Comparison of ENCODE assay signal across 12 cellular contexts in the genomic region with DNA sequence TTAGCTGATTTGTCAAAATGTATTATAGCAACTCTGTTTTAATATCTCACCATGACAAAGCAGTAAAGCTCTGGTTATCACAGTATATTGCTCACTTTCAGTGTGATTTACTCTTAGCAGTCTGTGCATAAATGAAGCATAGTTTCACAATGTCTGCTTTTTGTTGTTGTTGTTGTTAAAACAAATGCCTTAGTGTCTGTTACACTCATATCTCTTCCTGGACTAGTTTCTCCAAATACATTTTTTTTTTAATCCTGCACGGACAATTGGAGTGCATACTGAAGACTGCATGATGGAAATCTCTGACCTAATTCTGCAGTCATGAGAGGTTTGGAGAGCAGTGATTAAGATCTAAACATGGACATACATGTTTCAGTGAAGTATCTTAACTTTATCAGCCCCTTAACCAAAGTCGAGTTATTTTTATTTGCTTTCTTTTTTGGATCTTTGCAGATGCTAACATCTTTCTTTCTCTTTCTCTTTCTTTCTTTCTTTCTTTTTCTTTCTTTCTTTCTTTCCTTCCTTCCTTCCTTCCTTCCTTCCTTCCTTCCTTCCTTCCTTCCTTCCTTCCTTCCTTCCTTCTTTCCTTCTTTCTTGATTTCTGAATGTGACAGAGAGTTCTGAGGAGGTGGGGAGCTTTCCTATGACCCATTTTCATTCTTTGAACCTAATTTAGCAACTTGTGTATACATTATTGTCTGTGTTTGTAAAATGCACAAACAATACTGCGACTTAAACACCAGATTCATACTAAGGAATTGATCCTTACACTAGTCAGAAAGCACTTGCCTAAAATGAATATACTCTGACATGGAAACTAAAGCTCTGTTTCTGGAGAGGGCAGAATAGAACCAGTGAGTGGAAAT.
DNase-seq lines count a peak whose midpoint lies in the region; ATAC-seq lines count a peak whose summit lies in the region.
"Had no signal": no experiment of that assay in that cellular context is flagged by ENCODE, and none has a peak within 500 bp of the region (broad histone marks: within the 10 kb centered on the region; RNA-seq: fewer than 3 reads in every experiment).

No MANE protein-coding gene starts in this region.

- DNase-seq in A172 (ENCODE audit: low spot score) (peak; percentile 35), EL (peak; percentile 33), adipocyte (ENCODE audit: low read depth) (peak; percentile 78), foreskin melanocyte (peak; percentile 65), cerebellar nuclear complex (lab: John Stamatoyannopoulos, UW) (no peak), AG08396 (ENCODE audit: low spot score) (no peak)
- DNase-seq: esophagus squamous epithelium, NCI-H526, psoas muscle had no signal

- H3K27me3 ChIP-seq in adipocyte (replicated peaks; ENCODE audit: control insufficient read depth, insufficient read depth, low read length), result no peaks in the 10 kb centered on the region
- H3K27me3 ChIP-seq: ascending aorta, esophagus squamous epithelium had no signal

- H3K4me1 ChIP-seq in adipocyte (ENCODE audit: control insufficient read depth, insufficient read depth, low read length), result peaks cover 51% of the 10 kb centered on the region
- H3K4me1 ChIP-seq: psoas muscle had no signal

- H3K9me3 ChIP-seq in adipocyte (ENCODE audit: control insufficient read depth, low read length), result no peaks in the 10 kb centered on the region
- H3K9me3 ChIP-seq: ascending aorta, esophagus squamous epithelium, psoas muscle had no signal

- ATAC-seq in GM21381 (IDR thresholded peaks at IDR 0.05; ENCODE audit: unreplicated experiment) (no peak), esophagus mucosa (no peak)
- ATAC-seq: psoas muscle had no signal

- H3K36me3 ChIP-seq in adipocyte (ENCODE audit: control insufficient read depth, insufficient read depth, low read length, severe bottlenecking), result no peaks in the 10 kb centered on the region
- H3K36me3 ChIP-seq: ascending aorta, esophagus squamous epithelium had no signal

- peak overlapping the region; percentile 70 for H3K4me3 ChIP-seq in adipocyte (ENCODE audit: low read length)
- H3K4me3 ChIP-seq: ascending aorta, esophagus squamous epithelium, psoas muscle had no signal

- peak overlapping the region; percentile 61 for H3K9ac ChIP-seq in adipocyte (ENCODE audit: low read length)

Comparison
In these comparisons a context has a peak if more than half of its experiments do, and no peak if none do; other contexts are left out.
1. DNase-seq: peak in A172 (single experiment), EL (single experiment), adipocyte (single experiment) and foreskin melanocyte (single experiment); none in cerebellar nuclear complex (0 of 2) and AG08396 (single experiment).